23 cellular contexts compared by ENCODE assay signal in genomic region chr5:111310713-111311620, GRCh38.
DNase-seq lines count a peak whose midpoint lies in the region; ATAC-seq and TF ChIP-seq lines count a peak whose summit lies in the region.
"Had no signal": no experiment of that assay in that cellular context is flagged by ENCODE, and none has a peak within 500 bp of the region (broad histone marks: within the 10 kb centered on the region; RNA-seq: fewer than 3 reads in every experiment).

No MANE protein-coding gene starts in this region.

- no peak overlapping the region for H3K27ac ChIP-seq in CD4-positive, alpha-beta T cell (ENCODE audit: low read depth, low read length)
- H3K27ac ChIP-seq: BLaER1 treated with 17β-estradiol and CSF1 and Interleukin-3, amounts not matched to agents 10 nM and 100 nM; coronary artery; GM23248; heart left ventricle; HL-60; pancreas had no signal

- peak overlapping the region; percentile 69 for H3K27ac Mint-ChIP-seq in CD4-positive, alpha-beta T cell
- H3K27ac Mint-ChIP-seq in T-cell = peak overlapping the region; percentile 16 to 34
- peak overlapping the region; percentile 86 for H3K27ac Mint-ChIP-seq in glutamatergic neuron (ENCODE audit: unreplicated experiment)
- H3K27ac Mint-ChIP-seq: activated B cell treated with CpG ODN at 0.5 μM for 24 hours, type B pancreatic cell had no signal

- no peak for ATAC-seq in CD4-positive, alpha-beta T cell (ENCODE audit: poor library complexity)
- ATAC-seq in T-cell (replicated peaks in 1 of 4) = no peak
- no peak for ATAC-seq in GM19035 (IDR thresholded peaks at IDR 0.05; ENCODE audit: unreplicated experiment)
- ATAC-seq: heart left ventricle, pancreas, Right ventricle myocardium inferior had no signal

- no peaks in the 10 kb centered on the region for H3K9me3 ChIP-seq in CD4-positive, alpha-beta T cell (ENCODE audit: control insufficient read depth, low read length)
- H3K9me3 ChIP-seq: BLaER1 treated with 17β-estradiol and CSF1 and Interleukin-3, amounts not matched to agents 10 nM and 100 nM; heart left ventricle; pancreas had no signal

- H3K9me3 Mint-ChIP-seq in CD4-positive, alpha-beta T cell = no peaks in the 10 kb centered on the region
- no peaks in the 10 kb centered on the region for H3K9me3 Mint-ChIP-seq in T-cell
- H3K9me3 Mint-ChIP-seq in glutamatergic neuron (ENCODE audit: unreplicated experiment) = peaks cover 3% of the 10 kb centered on the region
- H3K9me3 Mint-ChIP-seq: activated B cell treated with CpG ODN at 0.5 μM for 24 hours, type B pancreatic cell had no signal

- no peak for DNase-seq in CD4-positive, alpha-beta T cell
- DNase-seq in DMS 273 (lab: John Stamatoyannopoulos, UW; ENCODE audit: unreplicated experiment) (peak; percentile 76), T-cell (no peak), glutamatergic neuron (no peak), NCI-H146 (lab: John Stamatoyannopoulos, UW) (no peak), HK-2 (ENCODE audit: unreplicated experiment) (no peak)
- DNase-seq: activated B cell treated with CpG ODN at 0.5 μM for 24 hours; activated CD4-positive, alpha-beta T cell treated with anti-CD3 and anti-CD28 coated beads, Interleukin-2, amount 50 U/mL, for 48 hours; activated gamma-delta T cell; foreskin fibroblast; GM23248; heart left ventricle; NCI-H1417 treated with DMSO at 0.1 percent for 48 hours; pancreas; retina; small intestine; stimulated activated CD8-positive, alpha-beta memory T cell treated with anti-CD3 and anti-CD28 coated beads, Interleukin-4, amount 100 ng/mL, for 48 hours had no signal

- intact Hi-C loops in CD4-positive, alpha-beta T cell (cut with DNase I, micrococcal nuclease) = no loop called here

- peak overlapping the region; percentile 34 for H3K4me3 Mint-ChIP-seq in CD4-positive, alpha-beta T cell
- peak overlapping the region in 1 of 3 donors; percentile 7 for H3K4me3 Mint-ChIP-seq in T-cell
- peak overlapping the region; percentile 6 for H3K4me3 Mint-ChIP-seq in glutamatergic neuron (ENCODE audit: unreplicated experiment)
- H3K4me3 Mint-ChIP-seq: activated B cell treated with CpG ODN at 0.5 μM for 24 hours, type B pancreatic cell had no signal

- H3K27me3 Mint-ChIP-seq in CD4-positive, alpha-beta T cell = no peaks in the 10 kb centered on the region
- H3K27me3 Mint-ChIP-seq in T-cell (no peaks in the 10 kb centered on the region), glutamatergic neuron (ENCODE audit: unreplicated experiment) (peaks cover 4% of the 10 kb centered on the region)
- H3K27me3 Mint-ChIP-seq: activated B cell treated with CpG ODN at 0.5 μM for 24 hours had no signal

- H3K27me3 ChIP-seq in CD4-positive, alpha-beta T cell (ENCODE audit: control insufficient read depth, insufficient read depth, low read length) = no peaks in the 10 kb centered on the region
- H3K27me3 ChIP-seq: BLaER1 treated with 17β-estradiol and CSF1 and Interleukin-3, amounts not matched to agents 10 nM and 100 nM; heart left ventricle; pancreas had no signal

- POLR2A ChIA-PET in CD4-positive, alpha-beta T cell (lab: Charles Lee) = no interaction called here
- POLR2A ChIA-PET in T-cell (lab: Charles Lee) = interaction anchor here in 1 of 2 donors (0.6 kb wide), 1 partner anchor 17 kb away, joined by 4 read pairs; no protein-coding TSS in a partner anchor

- H3K4me1 Mint-ChIP-seq in CD4-positive, alpha-beta T cell (ENCODE audit: low read depth) = peaks cover 73% of the 10 kb centered on the region
- H3K4me1 Mint-ChIP-seq in T-cell (peaks cover 64 to 70% (median 68%) of the 10 kb centered on the region in 3 donors), glutamatergic neuron (ENCODE audit: low read depth, unreplicated experiment) (peaks cover 28% of the 10 kb centered on the region)
- H3K4me1 Mint-ChIP-seq: activated B cell treated with CpG ODN at 0.5 μM for 24 hours had no signal

- CTCF ChIA-PET in CD4-positive, alpha-beta T cell (lab: Charles Lee) = interaction anchor here (1.0 to 1.2 kb wide), 2 partner anchors 10 to 33 kb away, joined by 3 to 4 read pairs; no protein-coding TSS in a partner anchor
- CTCF ChIA-PET in T-cell (lab: Charles Lee) = no interaction called here

- H3K36me3 Mint-ChIP-seq in CD4-positive, alpha-beta T cell (ENCODE audit: low read depth) = no peaks in the 10 kb centered on the region
- H3K36me3 Mint-ChIP-seq in T-cell (no peaks in the 10 kb centered on the region), glutamatergic neuron (ENCODE audit: unreplicated experiment) (no peaks in the 10 kb centered on the region)
- H3K36me3 Mint-ChIP-seq: type B pancreatic cell had no signal

- no peak for TF ChIP-seq CTCF in CD4-positive, alpha-beta T cell (IDR thresholded peaks at IDR 0.05)
- no peak for TF ChIP-seq CTCF in glutamatergic neuron (IDR thresholded peaks at IDR 0.05; ENCODE audit: partially characterized antibody, unreplicated experiment)

Comparison
In these comparisons a context has a peak if more than half of its experiments do, and no peak if none do; other contexts are left out.
1. H3K27ac Mint-ChIP-seq: peak in every context shown above with its lines; median percentile 86 in glutamatergic neuron; 69 in CD4-positive, alpha-beta T cell; 25 in T-cell.